ENCODE assay signal across 8 cellular contexts in genomic region chr3:107241217-107241616, GRCh38.
DNase-seq lines count a peak whose midpoint lies in the region; ATAC-seq and TF ChIP-seq lines count a peak whose summit lies in the region.

No MANE protein-coding gene starts in this region.

- no peak overlapping the region for H3K18ac ChIP-seq in mesenchymal stem cell (ENCODE audit: low read depth in 1 of 2, low read length in 2 of 2)

- no peak overlapping the region for H2BK120ac ChIP-seq in mesenchymal stem cell (ENCODE audit: low read depth, low read length)

- peak overlapping the region in 1 of 2 experiments; percentile 17 for H3K4ac ChIP-seq in mesenchymal stem cell (ENCODE audit: low read depth in 1 of 2, low read length in 2 of 2)

- no peak overlapping the region for H4K91ac ChIP-seq in mesenchymal stem cell (ENCODE audit: low read length)

- H3K9me3 ChIP-seq in ectodermal cell (ENCODE audit: control insufficient read depth, low read length), result no peaks in the 10 kb centered on the region
- no peaks in the 10 kb centered on the region for H3K9me3 ChIP-seq in mesenchymal stem cell (ENCODE audit: control insufficient read depth, low read length)
- no peaks in the 10 kb centered on the region for H3K9me3 ChIP-seq in upper lobe of left lung

- TF ChIP-seq EP300 in upper lobe of left lung (IDR thresholded peaks at IDR 0.05), result no peak

- no peak overlapping the region for H2BK5ac ChIP-seq in mesenchymal stem cell (ENCODE audit: low read depth, low read length, poor library complexity, severe bottlenecking)

- no peak for TF ChIP-seq CTCF in upper lobe of left lung (IDR thresholded peaks at IDR 0.05)

- no peak overlapping the region for H2BK15ac ChIP-seq in mesenchymal stem cell (ENCODE audit: low read depth, poor library complexity, severe bottlenecking)

- no peak overlapping the region for H4K8ac ChIP-seq in mesenchymal stem cell (ENCODE audit: low read length)

- WGBS in ectodermal cell, 2 experiments, result 11 to 16% methylated on average over 6 to 7 of the region's 7 CpGs
- whole genome bisulfite sequencing in mesenchymal stem cell, result 5% methylated on average over 5 of the region's 7 CpGs
- 5 to 10% methylated on average over 7 of the region's 7 CpGs for WGBS in upper lobe of left lung, 2 donors

- H3K4me1 ChIP-seq in ectodermal cell (ENCODE audit: control insufficient read depth, insufficient read depth, low read length), result no peaks in the 10 kb centered on the region
- H3K4me1 ChIP-seq in mesenchymal stem cell (ENCODE audit: control insufficient read depth, insufficient read depth, low read depth, low read length), result peaks cover 2% of the 10 kb centered on the region
- H3K4me1 ChIP-seq in upper lobe of left lung, result peaks cover 3 to 21% (median 10%) of the 10 kb centered on the region in 4 donors

- peak overlapping the region; percentile 98 for H3K4me2 ChIP-seq in mesenchymal stem cell (ENCODE audit: low read length, poor library complexity, severe bottlenecking)

- H2AFZ ChIP-seq in mesenchymal stem cell (ENCODE audit: low read depth, low read length), result peak overlapping the region; percentile 36

- H3K36me3 ChIP-seq in ectodermal cell (ENCODE audit: control insufficient read depth, insufficient read depth, low read length), result no peaks in the 10 kb centered on the region
- H3K36me3 ChIP-seq in mesenchymal stem cell (ENCODE audit: control insufficient read depth in 1 of 2, insufficient read depth in 2 of 2, low read depth in 1 of 2, low read length in 2 of 2), result peaks cover under 1 to 6% of the 10 kb centered on the region in 2 experiments
- H3K36me3 ChIP-seq in upper lobe of left lung, result peaks cover 0 to 10% (median 0%) of the 10 kb centered on the region in 4 donors

- DNase-seq in Ammon's horn (ENCODE audit: low spot score) (peak; percentile 22), SHP77 treated with DMSO at 0.1 percent for 48 hours (lab: John Stamatoyannopoulos, UW) (peak; percentile 37), mesenchymal stem cell (peak; percentile 49), upper lobe of left lung (peak in 1 of 2 donors; percentile 60), MV-4-11 (lab: John Stamatoyannopoulos, UW) (no peak)

- peak; percentile 48 for ATAC-seq in GM18502 (IDR thresholded peaks at IDR 0.05; ENCODE audit: poor library complexity, unreplicated experiment)
- ATAC-seq in HG03139 (IDR thresholded peaks at IDR 0.05; ENCODE audit: unreplicated experiment), result peak; percentile 31
- ATAC-seq in upper lobe of left lung (ENCODE audit: low FRiP score in 2 of 2), result peak; percentile 69 to 82

- H3K9ac ChIP-seq in mesenchymal stem cell (ENCODE audit: low read length), result peak overlapping the region; percentile 94

- H2BK12ac ChIP-seq in mesenchymal stem cell (ENCODE audit: low read length in 2 of 2), result peak overlapping the region in 1 of 2 experiments; percentile 2

- H3K23ac ChIP-seq in mesenchymal stem cell (ENCODE audit: low read length in 2 of 2), result no peak overlapping the region

- H3K27ac ChIP-seq in ectodermal cell (ENCODE audit: insufficient read depth, low read depth, low read length, poor library complexity, severe bottlenecking) (no peak overlapping the region), mesenchymal stem cell (ENCODE audit: low read length, poor library complexity, severe bottlenecking) (no peak overlapping the region), upper lobe of left lung (peak overlapping the region; percentile 42 to 82 (median 70))

- TF ChIP-seq POLR2A in upper lobe of left lung (IDR thresholded peaks at IDR 0.05), result no peak

- no peak overlapping the region for H2AK5ac ChIP-seq in mesenchymal stem cell (ENCODE audit: low read length, severe bottlenecking)

- H3K4me3 ChIP-seq in ectodermal cell (ENCODE audit: insufficient read depth, low read depth, low read length) (peak overlapping the region; percentile 70), mesenchymal stem cell (ENCODE audit: insufficient read depth in 1 of 2, low read depth in 1 of 2, low read length in 2 of 2) (peak overlapping the region; percentile 82 to 84), upper lobe of left lung (peak overlapping the region; percentile 72 to 96 (median 74))

- H3K14ac ChIP-seq in mesenchymal stem cell (ENCODE audit: low read length in 2 of 2), result no peak overlapping the region

- H3K79me1 ChIP-seq in mesenchymal stem cell (replicated peaks; ENCODE audit: low read length, poor library complexity, severe bottlenecking), result peaks cover 21% of the 10 kb centered on the region

- H3K27me3 ChIP-seq in ectodermal cell (ENCODE audit: control insufficient read depth, insufficient read depth, low read length, poor library complexity, severe bottlenecking), result peaks cover 10% of the 10 kb centered on the region
- H3K27me3 ChIP-seq in mesenchymal stem cell (ENCODE audit: control insufficient read depth in 1 of 2, insufficient read depth in 1 of 2, low read length in 2 of 2), result no peaks in the 10 kb centered on the region
- no peaks in the 10 kb centered on the region for H3K27me3 ChIP-seq in upper lobe of left lung

Comparison
In these comparisons a context has a peak if more than half of its experiments do, and no peak if none do; other contexts are left out.
1. H3K27ac ChIP-seq: peak in upper lobe of left lung (4 of 4); none in ectodermal cell (single experiment) and mesenchymal stem cell (single experiment).
2. Peak in every context shown above with its lines, with median percentiles within 50 percentile points of each other: ATAC-seq and H3K4me3 ChIP-seq.